Comparison of ENCODE assay signal across 1 cellular context in genomic region chr5:115634343-115635132, GRCh38.
TF ChIP-seq lines count a peak whose summit lies in the region.

No MANE protein-coding gene starts in this region.

TF ChIP-seq in HepG2, 621 proteins besides CTCF, POLR2A, EP300 and RAD21 (continued from another document and continues in another):
- TF ChIP-seq GRHL1 (CRISPR knock-in tag; conservative IDR thresholded peaks at IDR 0.05), result no peak
- TF ChIP-seq MAF1 (CRISPR knock-in tag; IDR thresholded peaks at IDR 0.05; ENCODE audit: borderline replicate concordance), result no peak
- TF ChIP-seq SNRNP70 (IDR thresholded peaks at IDR 0.05; ENCODE audit: low read depth, low read length), result no peak
- TF ChIP-seq ATF2 (CRISPR knock-in tag; IDR thresholded peaks at IDR 0.05), result peak; percentile 15; the same call in 1 of the 2 replicates
- TF ChIP-seq JUNB (CRISPR knock-in tag; IDR thresholded peaks at IDR 0.05; ENCODE audit: borderline replicate concordance), result no peak
- TF ChIP-seq ZNF430 (CRISPR knock-in tag; IDR thresholded peaks at IDR 0.05), result no peak
- 0 out of 2 replicates have a peak, but pooled peaks have one; percentile 50 for TF ChIP-seq MIXL1 (CRISPR knock-in tag; IDR thresholded peaks at IDR 0.05)
- 0 out of 2 replicates have a peak, but pooled peaks have one; percentile 30 for TF ChIP-seq TFE3 (CRISPR knock-in tag; IDR thresholded peaks at IDR 0.05)
- peak; percentile 36 for TF ChIP-seq FOXA3 (CRISPR knock-in tag; IDR thresholded peaks at IDR 0.05)
- TF ChIP-seq ARID3A (IDR thresholded peaks at IDR 0.05; ENCODE audit: low read depth, low read length), result peak; percentile 87
- no peak for TF ChIP-seq HDAC2 (CRISPR knock-in tag; IDR thresholded peaks at IDR 0.05)
- TF ChIP-seq PHF5A (CRISPR knock-in tag; IDR thresholded peaks at IDR 0.05; ENCODE audit: low read depth, unreplicated experiment), result no peak
- TF ChIP-seq POLR2G (IDR thresholded peaks at IDR 0.05; ENCODE audit: low read depth, low read length), result 0 out of 2 replicates have a peak, but pooled peaks have one; percentile 43
- no peak for TF ChIP-seq NFE2L1 (CRISPR knock-in tag; IDR thresholded peaks at IDR 0.05; ENCODE audit: borderline replicate concordance)
- no peak for TF ChIP-seq ZBTB37 (CRISPR knock-in tag; IDR thresholded peaks at IDR 0.05)
- no peak for TF ChIP-seq ZNF777 (CRISPR knock-in tag; IDR thresholded peaks at IDR 0.05)
- no peak for TF ChIP-seq SIX4 (CRISPR knock-in tag; IDR thresholded peaks at IDR 0.05)
- TF ChIP-seq SNAPC4 (CRISPR knock-in tag; IDR thresholded peaks at IDR 0.05), result no peak
- TF ChIP-seq TOE1 (CRISPR knock-in tag; IDR thresholded peaks at IDR 0.05), result no peak
- TF ChIP-seq ZNF879 (CRISPR knock-in tag; IDR thresholded peaks at IDR 0.05), result no peak
- TF ChIP-seq GATAD1 (CRISPR knock-in tag; IDR thresholded peaks at IDR 0.05), result peak; percentile 60; the same call in 1 of the 2 replicates
- no peak for TF ChIP-seq ZNF407 (CRISPR knock-in tag; IDR thresholded peaks at IDR 0.05; ENCODE audit: not compliant biosample characterization)
- no peak for TF ChIP-seq ZNF232 (CRISPR knock-in tag; IDR thresholded peaks at IDR 0.05; ENCODE audit: borderline replicate concordance)
- no peak for TF ChIP-seq ZNF17 (CRISPR knock-in tag; IDR thresholded peaks at IDR 0.05)
- no peak for TF ChIP-seq ZNF660 (CRISPR knock-in tag; IDR thresholded peaks at IDR 0.05; ENCODE audit: borderline replicate concordance, low read depth)
- TF ChIP-seq HOXA7 (CRISPR knock-in tag; IDR thresholded peaks at IDR 0.05), result no peak
- TF ChIP-seq TCF7 (IDR thresholded peaks at IDR 0.05; ENCODE audit: low read depth), result peak; percentile 87
- TF ChIP-seq MAZ (IDR thresholded peaks at IDR 0.05; ENCODE audit: borderline replicate concordance, low read depth, low read length), result peak; percentile 68; the same call in 1 of the 2 replicates
- TF ChIP-seq MAZ (CRISPR knock-in tag; IDR thresholded peaks at IDR 0.05; ENCODE audit: low read depth), result no peak
